17 cellular contexts compared by ENCODE assay signal in genomic region chr20:33669873-33670640, GRCh38. TPM values are rescaled to one million over a fixed set of nuclear protein-coding genes. Genes with fewer than 3 reads are reported as not detected.
DNase-seq lines count a peak whose midpoint lies in the region; ATAC-seq and TF ChIP-seq lines count a peak whose summit lies in the region.
"Had no signal": no experiment of that assay in that cellular context is flagged by ENCODE, and none has a peak within 500 bp of the region (broad histone marks: within the 10 kb centered on the region; RNA-seq: fewer than 3 reads in every experiment).

No MANE protein-coding gene starts in this region.

- intact Hi-C loops in activated CD8-positive, alpha-beta T cell treated with anti-CD3 and anti-CD28 coated beads for 36 hours (cut with micrococcal nuclease), result loop anchor here (5.0 kb wide), 2 partner anchors 62 to 213 kb away; partner anchors contain the start of gene ZNF341
- intact Hi-C loops in OCI-LY7 (cut with micrococcal nuclease; ENCODE audit: unreplicated experiment), result loop anchor here (5.0 kb wide), 1 partner anchor 268 kb away; the partner anchor contains the start of gene CDK5RAP1
- intact Hi-C loops in esophagus squamous epithelium (cut with DNase I), result loop anchor here (5.0 kb wide), 1 partner anchor 213 kb away; no protein-coding TSS in a partner anchor
- intact Hi-C loops in stomach (cut with DNase I; ENCODE audit: low total_unique reads), result no loop called here

- H3K36me3 Mint-ChIP-seq in activated CD8-positive, alpha-beta T cell treated with anti-CD3 and anti-CD28 coated beads, Interleukin-2, amount 10 ng/mL, durations not matched to agents 7 days and 5 days (ENCODE audit: low read depth), result peaks cover 21% of the 10 kb centered on the region
- peaks cover 10% of the 10 kb centered on the region for H3K36me3 Mint-ChIP-seq in activated CD8-positive, alpha-beta T cell treated with anti-CD3 and anti-CD28 coated beads for 36 hours (ENCODE audit: low read depth)

- WGBS in esophagus squamous epithelium, 2 donors, result 67 to 74% methylated on average over 11 to 13 of the region's 13 CpGs
- 62 to 78% (median 68%) methylated on average over 13 of the region's 13 CpGs for WGBS in stomach, 5 donors

- H3K36me3 ChIP-seq in OCI-LY7 (ENCODE audit: insufficient read depth, low read length) (peaks cover 37% of the 10 kb centered on the region; the same call in 1 of the 2 replicates), esophagus squamous epithelium (peaks cover 0 to 28% (median 0%) of the 10 kb centered on the region in 3 donors), stomach (peaks cover 0 to 33% (median 23%) of the 10 kb centered on the region in 4 donors)

- peaks cover 18% of the 10 kb centered on the region; the same call in 1 of the 2 replicates for H3K79me2 ChIP-seq in OCI-LY7 (ENCODE audit: insufficient read depth, low read depth, low read length)
- H3K79me2 ChIP-seq: parathyroid adenoma had no signal

- no peak overlapping the region for H3K4me3 ChIP-seq in OCI-LY7 (ENCODE audit: low read depth, low read length, poor library complexity, severe bottlenecking)
- no peak overlapping the region for H3K4me3 ChIP-seq in esophagus squamous epithelium
- no peak overlapping the region for H3K4me3 ChIP-seq in stomach

- H3K9me3 ChIP-seq in OCI-LY7 (ENCODE audit: low read length) (no peaks in the 10 kb centered on the region), esophagus squamous epithelium (no peaks in the 10 kb centered on the region), stomach (no peaks in the 10 kb centered on the region)

- no peaks in the 10 kb centered on the region for H3K9me2 ChIP-seq in OCI-LY7 (ENCODE audit: insufficient read depth, low read length)

- peak overlapping the region; percentile 61 for H3K27ac ChIP-seq in OCI-LY7 (ENCODE audit: low read depth, low read length, poor library complexity, severe bottlenecking)
- peak overlapping the region in 3 of 4 donors; percentile 14 to 49 (median 36) for H3K27ac ChIP-seq in esophagus squamous epithelium
- H3K27ac ChIP-seq in stomach, result peak overlapping the region in 4 of 5 donors; percentile 6 to 94 (median 40)
- H3K27ac ChIP-seq: epithelial cell of prostate, parathyroid adenoma had no signal

- no peaks in the 10 kb centered on the region for H3K9me3 Mint-ChIP-seq in activated CD8-positive, alpha-beta T cell treated with anti-CD3 and anti-CD28 coated beads, Interleukin-2, amount 10 ng/mL, durations not matched to agents 7 days and 5 days (ENCODE audit: insufficient read depth)
- no peaks in the 10 kb centered on the region for H3K9me3 Mint-ChIP-seq in activated CD8-positive, alpha-beta T cell treated with anti-CD3 and anti-CD28 coated beads for 36 hours
- H3K9me3 Mint-ChIP-seq: stimulated activated naive CD8-positive, alpha-beta T cell treated with anti-CD3 and anti-CD28 coated beads, Interleukin-15, Interleukin-2, amounts not matched to agents 100 ng/mL and 50 ng/mL, for 24 hours had no signal

- TF ChIP-seq CTCF in activated CD8-positive, alpha-beta T cell treated with anti-CD3 and anti-CD28 coated beads for 36 hours (IDR thresholded peaks at IDR 0.05), result no peak
- TF ChIP-seq CTCF in OCI-LY7 (conservative IDR thresholded peaks at IDR 0.05; ENCODE audit: low read length), result no peak
- TF ChIP-seq CTCF in esophagus squamous epithelium (IDR thresholded peaks at IDR 0.05), result no peak
- no peak for TF ChIP-seq CTCF in stomach (IDR thresholded peaks at IDR 0.05)

- H2AFZ ChIP-seq in OCI-LY7 (ENCODE audit: low read length), result no peak overlapping the region
- H2AFZ ChIP-seq: parathyroid adenoma had no signal

- 0 out of 2 replicates have a peak, but pooled peaks cover 5% of the 10 kb centered on the region for H4K20me1 ChIP-seq in OCI-LY7 (ENCODE audit: insufficient read depth, low read length)

- POLR2A ChIA-PET in activated CD8-positive, alpha-beta T cell treated with anti-CD3 and anti-CD28 coated beads, Interleukin-2, amount 10 ng/mL, durations not matched to agents 7 days and 5 days (lab: Charles Lee), result interaction anchor here (1.3 to 10.3 kb wide), 2 partner anchors 12 to 115 kb away, joined by 3 to 148 read pairs; partner anchors contain the start of gene E2F1
- POLR2A ChIA-PET in activated CD8-positive, alpha-beta T cell treated with anti-CD3 and anti-CD28 coated beads for 36 hours (lab: Charles Lee), result interaction anchor here (0.7 to 15.4 kb wide), 3 partner anchors 10 to 180 kb away, joined by 4 to 262 read pairs (median 4); partner anchors contain the start of genes CBFA2T2, NECAB3 and ZNF341
- POLR2A ChIA-PET in OCI-LY7 (lab: Charles Lee), result interaction anchor here (2.2 kb wide), 1 partner anchor 9 kb away, joined by 8 read pairs; no protein-coding TSS in a partner anchor

- CTCF ChIA-PET in activated CD8-positive, alpha-beta T cell treated with anti-CD3 and anti-CD28 coated beads, Interleukin-2, amount 10 ng/mL, durations not matched to agents 7 days and 5 days (lab: Charles Lee), result interaction anchor here (1.0 to 9.8 kb wide), 3 partner anchors 12 to 24 kb away, joined by 3 to 126 read pairs (median 3); no protein-coding TSS in a partner anchor
- CTCF ChIA-PET in activated CD8-positive, alpha-beta T cell treated with anti-CD3 and anti-CD28 coated beads for 36 hours (lab: Charles Lee), result interaction anchor here (1.6 to 5.3 kb wide), 5 partner anchors 11 to 269 kb away, joined by 5 to 24 read pairs (median 7); partner anchors contain the start of genes CDK5RAP1 and ZNF341
- CTCF ChIA-PET in OCI-LY7 (lab: Charles Lee; ENCODE audit: unreplicated experiment), result interaction anchor here (0.6 kb wide), 1 partner anchor 94 kb away, joined by 3 read pairs; no protein-coding TSS in a partner anchor

- H3K27me3 ChIP-seq in esophagus squamous epithelium, result no peaks in the 10 kb centered on the region
- H3K27me3 ChIP-seq in stomach, result no peaks in the 10 kb centered on the region

- no peak for TF ChIP-seq POLR2A in esophagus squamous epithelium (IDR thresholded peaks at IDR 0.05)
- no peak for TF ChIP-seq POLR2A in stomach (IDR thresholded peaks at IDR 0.05)

- BruUV-seq in OCI-LY7 (replicated peaks; lab: Mats Ljungman, UMichigan), result no TSS peak

- TF ChIP-seq EP300 in stomach (IDR thresholded peaks at IDR 0.05), result no peak

- no peak for DNase-seq in activated CD8-positive, alpha-beta T cell treated with anti-CD3 and anti-CD28 coated beads, Interleukin-2, amount 10 ng/mL, durations not matched to agents 7 days and 5 days
- DNase-seq in activated CD8-positive, alpha-beta T cell treated with anti-CD3 and anti-CD28 coated beads for 36 hours, result no peak
- DNase-seq in OCI-LY7 (ENCODE audit: low spot score) (no peak), esophagus squamous epithelium (lab: John Stamatoyannopoulos, UW) (no peak), stomach (no peak), DMS79 treated with DMSO at 0.1 percent for 48 hours (lab: John Stamatoyannopoulos, UW) (no peak), NCI-H526 (lab: John Stamatoyannopoulos, UW) (no peak)
- DNase-seq: activated T-cell treated with anti-CD3 and anti-CD28 coated beads for 4 hours, islet precursor cell, NCI-H187, NCI-H526 treated with DMSO at 0.1 percent for 48 hours had no signal

- ATAC-seq in activated CD8-positive, alpha-beta T cell treated with anti-CD3 and anti-CD28 coated beads, Interleukin-2, amount 10 ng/mL, durations not matched to agents 7 days and 5 days, result no peak
- no peak for ATAC-seq in activated CD8-positive, alpha-beta T cell treated with anti-CD3 and anti-CD28 coated beads for 36 hours
- ATAC-seq in GM18870 (IDR thresholded peaks at IDR 0.05; ENCODE audit: unreplicated experiment), result no peak
- ATAC-seq: Panc1 had no signal

- no peak overlapping the region for H3K4me3 Mint-ChIP-seq in activated CD8-positive, alpha-beta T cell treated with anti-CD3 and anti-CD28 coated beads, Interleukin-2, amount 10 ng/mL, durations not matched to agents 7 days and 5 days
- no peak overlapping the region for H3K4me3 Mint-ChIP-seq in activated CD8-positive, alpha-beta T cell treated with anti-CD3 and anti-CD28 coated beads for 36 hours
- H3K4me3 Mint-ChIP-seq: stimulated activated naive CD8-positive, alpha-beta T cell treated with anti-CD3 and anti-CD28 coated beads, Interleukin-15, Interleukin-2, amounts not matched to agents 100 ng/mL and 50 ng/mL, for 24 hours had no signal

- H3K4me2 ChIP-seq in OCI-LY7 (ENCODE audit: low read length), result peak overlapping the region; percentile 93; the same call in 1 of the 2 replicates

- H3K4me1 Mint-ChIP-seq in activated CD8-positive, alpha-beta T cell treated with anti-CD3 and anti-CD28 coated beads, Interleukin-2, amount 10 ng/mL, durations not matched to agents 7 days and 5 days (ENCODE audit: low read depth), result peaks cover 56% of the 10 kb centered on the region
- peaks cover 34% of the 10 kb centered on the region for H3K4me1 Mint-ChIP-seq in activated CD8-positive, alpha-beta T cell treated with anti-CD3 and anti-CD28 coated beads for 36 hours (ENCODE audit: low read depth)

- H3K27ac Mint-ChIP-seq in activated CD8-positive, alpha-beta T cell treated with anti-CD3 and anti-CD28 coated beads, Interleukin-2, amount 10 ng/mL, durations not matched to agents 7 days and 5 days, result peak overlapping the region; percentile 39
- no peak overlapping the region for H3K27ac Mint-ChIP-seq in activated CD8-positive, alpha-beta T cell treated with anti-CD3 and anti-CD28 coated beads for 36 hours
- H3K27ac Mint-ChIP-seq: stimulated activated naive CD8-positive, alpha-beta T cell treated with anti-CD3 and anti-CD28 coated beads, Interleukin-15, Interleukin-2, amounts not matched to agents 100 ng/mL and 50 ng/mL, for 24 hours had no signal

- H3K27me3 Mint-ChIP-seq in activated CD8-positive, alpha-beta T cell treated with anti-CD3 and anti-CD28 coated beads, Interleukin-2, amount 10 ng/mL, durations not matched to agents 7 days and 5 days (ENCODE audit: low read depth), result no peaks in the 10 kb centered on the region
- H3K27me3 Mint-ChIP-seq in activated CD8-positive, alpha-beta T cell treated with anti-CD3 and anti-CD28 coated beads for 36 hours, result no peaks in the 10 kb centered on the region
- H3K27me3 Mint-ChIP-seq: stimulated activated naive CD8-positive, alpha-beta T cell treated with anti-CD3 and anti-CD28 coated beads, Interleukin-15, Interleukin-2, amounts not matched to agents 100 ng/mL and 50 ng/mL, for 24 hours had no signal

- peaks cover 70% of the 10 kb centered on the region for H3K4me1 ChIP-seq in OCI-LY7 (ENCODE audit: insufficient read depth, low read length, poor library complexity, severe bottlenecking)
- peaks cover 36 to 83% (median 46%) of the 10 kb centered on the region in 3 donors for H3K4me1 ChIP-seq in esophagus squamous epithelium
- H3K4me1 ChIP-seq in stomach, result peaks cover 52 to 91% (median 84%) of the 10 kb centered on the region in 4 donors

RNA-seq across cellular contexts. Expression of gene ACTL10, which starts 3.3 kb away (rescaled TPM):
- total RNA-seq in activated CD8-positive, alpha-beta T cell treated with anti-CD3 and anti-CD28 coated beads, Interleukin-2, amount 10 ng/mL, durations not matched to agents 7 days and 5 days, result 1 to 10 TPM; 2.9 to 3.2 TPM
- total RNA-seq in activated CD8-positive, alpha-beta T cell treated with anti-CD3 and anti-CD28 coated beads for 36 hours, result 1 to 10 TPM; 2.4 TPM
- total RNA-seq in OCI-LY7 (2014; rRNA removed; shearing (Covaris generic)), result 7.4 and 11.7 TPM in 2 replicates
- total RNA-seq in OCI-LY7 (2022) (5.1 and 5.6 TPM in 2 replicates), esophagus squamous epithelium (1 to 10 TPM; 1.8 to 4.4 (median 3.5) TPM), stomach (10 to 100 TPM in 1 of 5 donors, 1 to 10 TPM in 3, not detected in 1; 1.1 to 12.3 (median 1.3) TPM)
- 1 to 10 TPM; 1.4 to 2.9 (median 2.4) TPM for polyA plus RNA-seq in stomach

RNA-seq across cellular contexts. Expression of gene NECAB3, which starts 4.2 kb away (rescaled TPM):
- total RNA-seq in activated CD8-positive, alpha-beta T cell treated with anti-CD3 and anti-CD28 coated beads, Interleukin-2, amount 10 ng/mL, durations not matched to agents 7 days and 5 days, result 10 to 100 TPM; 28.4 to 38.2 TPM
- 10 to 100 TPM; 13.7 to 16.0 TPM for total RNA-seq in activated CD8-positive, alpha-beta T cell treated with anti-CD3 and anti-CD28 coated beads for 36 hours
- 48.2 and 62.4 TPM in 2 replicates for total RNA-seq in OCI-LY7 (2014; rRNA removed; shearing (Covaris generic))
- total RNA-seq in OCI-LY7 (2022) (71.3 and 79.4 TPM in 2 replicates), esophagus squamous epithelium (10 to 100 TPM; 12.6 to 25.9 (median 19.1) TPM), stomach (100 to 1,000 TPM in 3 of 5 donors, 10 to 100 TPM in 2; 28.1 to 335 (median 113) TPM)
- 10 to 100 TPM; 31.4 to 60.0 (median 51.3) TPM for polyA plus RNA-seq in stomach

RNA-seq across cellular contexts. Expression of gene C20orf144, which starts 7.9 kb away (rescaled TPM):
- under 1 TPM; 0.16 to 0.21 TPM for total RNA-seq in activated CD8-positive, alpha-beta T cell treated with anti-CD3 and anti-CD28 coated beads, Interleukin-2, amount 10 ng/mL, durations not matched to agents 7 days and 5 days
- total RNA-seq in activated CD8-positive, alpha-beta T cell treated with anti-CD3 and anti-CD28 coated beads for 36 hours, result under 1 TPM; 0.29 to 0.36 TPM
- total RNA-seq in OCI-LY7 (2014; rRNA removed; shearing (Covaris generic)), result 0.18 and 0.44 TPM in 2 replicates
- 0.31 and 0.42 TPM in 2 replicates for total RNA-seq in OCI-LY7 (2022)
- not detected for total RNA-seq in esophagus squamous epithelium
- total RNA-seq in stomach, result not detected
- under 1 TPM in 2 of 3 donors, not detected in 1; 0.19 to 0.31 TPM for polyA plus RNA-seq in stomach
- total RNA-seq: mesenteric fat pad had no signal

RNA-seq across cellular contexts. Expression of gene E2F1, which starts 16.1 kb away (rescaled TPM):
- total RNA-seq in activated CD8-positive, alpha-beta T cell treated with anti-CD3 and anti-CD28 coated beads, Interleukin-2, amount 10 ng/mL, durations not matched to agents 7 days and 5 days, result 10 to 100 TPM; 74.5 to 80.8 TPM
- 10 to 100 TPM; 71.2 to 72.0 TPM for total RNA-seq in activated CD8-positive, alpha-beta T cell treated with anti-CD3 and anti-CD28 coated beads for 36 hours
- 128 and 135 TPM in 2 replicates for total RNA-seq in OCI-LY7 (2014; rRNA removed; shearing (Covaris generic))
- 148 and 168 TPM in 2 replicates for total RNA-seq in OCI-LY7 (2022)
- 1 to 10 TPM; 2.1 to 4.8 (median 3.1) TPM for total RNA-seq in esophagus squamous epithelium
- total RNA-seq in stomach, result 10 to 100 TPM in 2 of 5 donors, 1 to 10 TPM in 3; 2.3 to 24.9 (median 4.2) TPM
- 1 to 10 TPM; 2.3 to 8.1 (median 4.9) TPM for polyA plus RNA-seq in stomach

RNA-seq across cellular contexts. Expression of gene PXMP4, which starts 50.1 kb away (rescaled TPM):
- total RNA-seq in activated CD8-positive, alpha-beta T cell treated with anti-CD3 and anti-CD28 coated beads, Interleukin-2, amount 10 ng/mL, durations not matched to agents 7 days and 5 days, result 10 to 100 TPM; 17.1 to 17.7 TPM
- 1 to 10 TPM; 6.9 to 7.3 TPM for total RNA-seq in activated CD8-positive, alpha-beta T cell treated with anti-CD3 and anti-CD28 coated beads for 36 hours
- total RNA-seq in OCI-LY7 (2014; rRNA removed; shearing (Covaris generic)), result 3.1 and 4.2 TPM in 2 replicates
- total RNA-seq in OCI-LY7 (2022) (7.8 and 8.2 TPM in 2 replicates), esophagus squamous epithelium (10 to 100 TPM in 2 of 4 donors, 1 to 10 TPM in 2; 3.4 to 11.7 (median 7.6) TPM), stomach (10 to 100 TPM in 2 of 5 donors, 1 to 10 TPM in 2, under 1 TPM in 1; 0.72 to 36.8 (median 6.1) TPM)
- polyA plus RNA-seq in stomach, result 1 to 10 TPM; 4.0 to 5.9 (median 5.4) TPM
